ENCODE assay signal across 30 cellular contexts in the genomic region with DNA sequence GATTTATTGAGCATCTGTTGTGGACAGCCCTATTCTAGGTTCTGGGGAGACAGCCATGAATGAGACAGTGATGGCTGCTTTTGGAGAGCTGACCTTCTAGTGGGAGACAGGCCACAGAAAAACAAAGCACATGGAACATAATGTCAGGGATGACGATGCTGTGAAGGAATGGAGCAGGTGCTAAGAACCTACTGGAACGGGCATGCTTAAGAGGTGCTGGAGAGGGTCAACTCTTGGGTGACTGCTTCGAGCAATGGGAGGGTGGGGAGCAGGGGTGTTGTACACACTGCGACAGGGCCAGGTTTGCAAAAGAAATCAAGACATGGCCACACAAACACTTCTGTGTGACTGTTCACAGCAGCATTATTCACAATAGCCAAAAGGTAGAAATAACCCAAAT. TPM values are rescaled to one million over a fixed set of nuclear protein-coding genes. Genes with fewer than 3 reads are reported as not detected.
"Had no signal": no experiment of that assay in that cellular context is flagged by ENCODE, and none has a peak within 500 bp of the region (broad histone marks: within the 10 kb centered on the region; RNA-seq: fewer than 3 reads in every experiment).

No MANE protein-coding gene starts in this region.

- H3K27me3 ChIP-seq: dorsolateral prefrontal cortex, heart left ventricle, neural progenitor cell, pancreas, right lobe of liver, testis, transverse colon had no signal

- H2AFZ ChIP-seq: neural progenitor cell had no signal

- H3K36me3 Mint-ChIP-seq: natural killer cell treated with Interleukin-12 subunit alpha and Interleukin-12 subunit beta and Interleukin-15 and Interleukin-18, amount 100 ng/mL, for 72 hours; neural progenitor cell; stimulated activated naive B cell treated with anti-CD40 and anti-IgM and Interleukin-4, amounts not matched to agents 10 μg/mL and 1 μg/mL and 100 μg/mL, for 72 hours had no signal

- H3K4me1 ChIP-seq: neural progenitor cell, prostate gland, testis had no signal

- H3K9me3 Mint-ChIP-seq: natural killer cell treated with Interleukin-12 subunit alpha and Interleukin-12 subunit beta and Interleukin-15 and Interleukin-18, amount 100 ng/mL, for 72 hours; neural progenitor cell; stimulated activated naive CD8-positive, alpha-beta T cell treated with anti-CD3 and anti-CD28 coated beads, Interleukin-15, amount 100 ng/mL, for 72 hours had no signal

- DNase-seq: dorsolateral prefrontal cortex; effector CD8-positive, alpha-beta T cell; heart left ventricle; hippocampal formation; kidney glomerular epithelial cell; mucosa of descending colon; occipital lobe; spleen; stimulated activated CD4-positive, alpha-beta T cell treated with anti-CD3 and anti-CD28 coated beads, Interleukin-15, amount 100 ng/mL, for 24 hours; stimulated activated CD4-positive, alpha-beta T cell treated with anti-CD3 and anti-CD28 coated beads, Interleukin-1b, Interleukin-23, amount 100 ng/mL, for 48 hours; stimulated activated CD4-positive, alpha-beta T cell treated with anti-CD3 and anti-CD28 coated beads, Interleukin-4, amount 100 ng/mL, for 4 hours; stimulated activated naive B cell treated with anti-CD40 and anti-IgM and Interleukin-4, amounts not matched to agents 10 μg/mL and 1 μg/mL and 100 μg/mL, for 72 hours; stimulated activated naive CD8-positive, alpha-beta T cell treated with anti-CD3 and anti-CD28 coated beads, Interleukin-15, amount 100 ng/mL, for 72 hours; testis; transverse colon had no signal

- H3K9ac ChIP-seq: neural progenitor cell had no signal

- H3K4me2 ChIP-seq: neural progenitor cell had no signal

- H3K4me3 Mint-ChIP-seq: natural killer cell treated with Interleukin-12 subunit alpha and Interleukin-12 subunit beta and Interleukin-15 and Interleukin-18, amount 100 ng/mL, for 72 hours; neural progenitor cell; stimulated activated naive B cell treated with anti-CD40 and anti-IgM and Interleukin-4, amounts not matched to agents 10 μg/mL and 1 μg/mL and 100 μg/mL, for 72 hours; stimulated activated naive CD8-positive, alpha-beta T cell treated with anti-CD3 and anti-CD28 coated beads, Interleukin-15, amount 100 ng/mL, for 72 hours had no signal

- ATAC-seq: esophagus mucosa; heart left ventricle; mucosa of descending colon; natural killer cell treated with Interleukin-12 subunit alpha and Interleukin-12 subunit beta and Interleukin-15 and Interleukin-18, amount 100 ng/mL, for 72 hours; pancreas; right lobe of liver; stimulated activated naive B cell treated with anti-CD40 and anti-IgM and Interleukin-4, amounts not matched to agents 10 μg/mL and 1 μg/mL and 100 μg/mL, for 72 hours; stimulated activated naive CD8-positive, alpha-beta T cell treated with anti-CD3 and anti-CD28 coated beads, Interleukin-15, amount 100 ng/mL, for 72 hours had no signal

- H3K4me3 ChIP-seq: coronary artery, dorsolateral prefrontal cortex, heart left ventricle, mucosa of descending colon, neural progenitor cell, pancreas, prostate gland, right lobe of liver, spleen, testis, transverse colon had no signal

- H3K27ac ChIP-seq: coronary artery, dorsolateral prefrontal cortex, neural progenitor cell, pancreas, prostate gland, testis, transverse colon had no signal

- H3K27ac Mint-ChIP-seq: natural killer cell treated with Interleukin-12 subunit alpha and Interleukin-12 subunit beta and Interleukin-15 and Interleukin-18, amount 100 ng/mL, for 72 hours; neural progenitor cell; stimulated activated naive CD8-positive, alpha-beta T cell treated with anti-CD3 and anti-CD28 coated beads, Interleukin-15, amount 100 ng/mL, for 72 hours had no signal

- H3K36me3 ChIP-seq: neural progenitor cell, pancreas, prostate gland, right lobe of liver, spleen, transverse colon had no signal

- H3K9me3 ChIP-seq: heart left ventricle, mucosa of descending colon, pancreas, prostate gland, right lobe of liver, spleen, testis, transverse colon had no signal

RNA-seq across cellular contexts. Expression of gene CEACAM16, which starts 12.1 kb away (rescaled TPM):
- total RNA-seq: cerebellum; dorsolateral prefrontal cortex; esophagus mucosa; fibroblast of lung; frontal cortex; glomerular endothelial cell; heart left ventricle; natural killer cell treated with Interleukin-12 subunit alpha and Interleukin-12 subunit beta and Interleukin-15 and Interleukin-18, amount 100 ng/mL, for 72 hours; occipital lobe; prostate gland; renal cortical epithelial cell; right lobe of liver; spleen; subcutaneous adipose tissue; transverse colon; urinary bladder had no signal
- polyA plus RNA-seq: fibroblast of lung, heart left ventricle, liver, spleen, urinary bladder had no signal
